2 cellular contexts compared by ENCODE assay signal in genomic region chr3:49566312-49566711, GRCh38.
TF ChIP-seq lines count a peak whose summit lies in the region.

No MANE protein-coding gene starts in this region.

TF ChIP-seq in IMR-90, 13 proteins besides CTCF, POLR2A, EP300 and RAD21:
- TF ChIP-seq MXI1 (IDR thresholded peaks at IDR 0.05; ENCODE audit: borderline replicate concordance, low read depth, low read length) (no peak), RCOR1 (IDR thresholded peaks at IDR 0.05; ENCODE audit: insufficient replicate concordance, low read length) (no peak), SMC3 (IDR thresholded peaks at IDR 0.05; ENCODE audit: low read depth, low read length) (peak; percentile 22; the same call in 1 of the 2 replicates), FOS (IDR thresholded peaks at IDR 0.05; ENCODE audit: low read depth, low read length) (no peak), BHLHE40 (IDR thresholded peaks at IDR 0.05; ENCODE audit: low read depth, low read length) (no peak)

TF ChIP-seq in liver, 16 proteins besides CTCF, POLR2A, EP300 and RAD21:
- TF ChIP-seq RXRA (IDR thresholded peaks at IDR 0.05) (no peak), MAX (IDR thresholded peaks at IDR 0.05) (no peak), YY1 (IDR thresholded peaks at IDR 0.05) (no peak), HNF4A (conservative IDR thresholded peaks at IDR 0.05) (no peak), NR2F2 (IDR thresholded peaks at IDR 0.05) (no peak), EGR1 (IDR thresholded peaks at IDR 0.05; ENCODE audit: low read depth in 2 of 2) (no peak), JUND (IDR thresholded peaks at IDR 0.05) (no peak), TAF1 (conservative IDR thresholded peaks at IDR 0.05) (no peak), FOXA1 (IDR thresholded peaks at IDR 0.05) (no peak)
